Comparison of ENCODE assay signal across 9 cellular contexts in genomic region chr6:7086488-7086887, GRCh38. TPM values are rescaled to one million over a fixed set of nuclear protein-coding genes. Genes with fewer than 3 reads are reported as not detected.
DNase-seq lines count a peak whose midpoint lies in the region; ATAC-seq, FAIRE-seq and TF ChIP-seq lines count a peak whose summit lies in the region.
"Had no signal": no experiment of that assay in that cellular context is flagged by ENCODE, and none has a peak within 500 bp of the region (broad histone marks: within the 10 kb centered on the region; RNA-seq: fewer than 3 reads in every experiment).

No MANE protein-coding gene starts in this region.

- H3K4me2 ChIP-seq in DOHH2 (ENCODE audit: low read length) = peak overlapping the region; percentile 54

- H3K4me1 Mint-ChIP-seq in activated naive CD4-positive, alpha-beta T cell treated with anti-CD3 and anti-CD28 coated beads, Interleukin-2, amount 10 ng/mL, durations not matched to agents 7 days and 5 days = peaks cover 38% of the 10 kb centered on the region

- TF ChIP-seq CTCF in DOHH2 (IDR thresholded peaks at IDR 0.05; ENCODE audit: low read depth, low read length, poor library complexity, severe bottlenecking) (peak; percentile 8), kidney (IDR thresholded peaks at IDR 0.05; ENCODE audit: borderline replicate concordance, extremely low read depth, insufficient read depth) (no peak), foreskin keratinocyte (conservative IDR thresholded peaks at IDR 0.05) (no peak)

- H3K9ac ChIP-seq in kidney (ENCODE audit: low read length in 2 of 2) = peak overlapping the region in 1 of 2 donors; percentile 2

- ATAC-seq in GM21447 (IDR thresholded peaks at IDR 0.05; ENCODE audit: unreplicated experiment) (peak; percentile 63), foreskin keratinocyte (no peak)

- no peaks in the 10 kb centered on the region for H3K9me2 ChIP-seq in DOHH2 (replicated peaks; ENCODE audit: control insufficient read depth, low read length)

- CTCF ChIA-PET in activated naive CD4-positive, alpha-beta T cell treated with anti-CD3 and anti-CD28 coated beads, Interleukin-2, amount 10 ng/mL, durations not matched to agents 7 days and 5 days (lab: Charles Lee) = interaction anchor here (0.9 to 2.0 kb wide), 6 partner anchors 20 to 157 kb away, joined by 3 to 7 read pairs (median 4); no protein-coding TSS in a partner anchor

- no peaks in the 10 kb centered on the region for H3K79me2 ChIP-seq in DOHH2 (ENCODE audit: control insufficient read depth, low read length)

- peak overlapping the region; percentile 68 for H3K4me3 Mint-ChIP-seq in activated naive CD4-positive, alpha-beta T cell treated with anti-CD3 and anti-CD28 coated beads, Interleukin-2, amount 10 ng/mL, durations not matched to agents 7 days and 5 days

- peaks cover 46% of the 10 kb centered on the region for H3K27me3 Mint-ChIP-seq in activated naive CD4-positive, alpha-beta T cell treated with anti-CD3 and anti-CD28 coated beads, Interleukin-2, amount 10 ng/mL, durations not matched to agents 7 days and 5 days

- peaks cover 4% of the 10 kb centered on the region for H3K9me3 Mint-ChIP-seq in activated naive CD4-positive, alpha-beta T cell treated with anti-CD3 and anti-CD28 coated beads, Interleukin-2, amount 10 ng/mL, durations not matched to agents 7 days and 5 days

- H3K27me3 ChIP-seq in DOHH2 (ENCODE audit: control insufficient read depth, low read length) (peaks cover 8% of the 10 kb centered on the region; the same call in 1 of the 2 replicates), foreskin keratinocyte (no peaks in the 10 kb centered on the region)

- intact Hi-C loops in kidney (cut with DNase I) = no loop called here

- no peaks in the 10 kb centered on the region for H3F3A ChIP-seq in DOHH2 (ENCODE audit: control insufficient read depth, insufficient read depth)

- H3K27ac ChIP-seq in DOHH2 (ENCODE audit: low read depth, low read length) (no peak overlapping the region), kidney (ENCODE audit: low read depth in 2 of 2, low read length in 2 of 2) (peak overlapping the region in 1 of 2 donors; percentile 28), foreskin keratinocyte (no peak overlapping the region)

- no peak for FAIRE-seq in kidney (lab: Jason Lieb, UNC)
- FAIRE-seq in HTR-8/SVneo (lab: Jason Lieb, UNC) = no peak

- H3K36me3 ChIP-seq in DOHH2 (ENCODE audit: control insufficient read depth, low read length) = no peaks in the 10 kb centered on the region
- H3K36me3 ChIP-seq in kidney (ENCODE audit: control insufficient read depth in 1 of 2, insufficient read depth in 2 of 2, low read length in 2 of 2) = no peaks in the 10 kb centered on the region

- no peaks in the 10 kb centered on the region for H4K20me1 ChIP-seq in DOHH2 (ENCODE audit: control insufficient read depth, insufficient read depth, low read depth, low read length)

- H3K9me3 ChIP-seq in DOHH2 (ENCODE audit: control insufficient read depth, insufficient read depth, low read length) (no peaks in the 10 kb centered on the region), kidney (ENCODE audit: control insufficient read depth in 1 of 2, low read length in 2 of 2) (no peaks in the 10 kb centered on the region)

- H3K4me3 ChIP-seq in DOHH2 (ENCODE audit: low read length) (peak overlapping the region; percentile 49), kidney (ENCODE audit: low read length in 2 of 2) (peak overlapping the region; percentile 41 to 45)

- peak overlapping the region; percentile 11 for H3K27ac Mint-ChIP-seq in activated naive CD4-positive, alpha-beta T cell treated with anti-CD3 and anti-CD28 coated beads, Interleukin-2, amount 10 ng/mL, durations not matched to agents 7 days and 5 days

- peaks cover 16% of the 10 kb centered on the region for H3K4me1 ChIP-seq in DOHH2 (ENCODE audit: control insufficient read depth, low read length)
- H3K4me1 ChIP-seq in kidney (ENCODE audit: control insufficient read depth in 1 of 2, insufficient read depth in 1 of 2, low read depth in 1 of 2, low read length in 2 of 2) = peaks cover 4 to 5% of the 10 kb centered on the region in 2 donors
- H3K4me1 ChIP-seq in foreskin keratinocyte = no peaks in the 10 kb centered on the region

- DNase-seq in Kasumi-1 (lab: John Stamatoyannopoulos, UW) = peak; percentile 39 to 55
- DNase-seq in activated naive CD4-positive, alpha-beta T cell treated with anti-CD3 and anti-CD28 coated beads, Interleukin-2, amount 10 ng/mL, durations not matched to agents 7 days and 5 days = peak; percentile 61
- DNase-seq in kidney = no peak
- DNase-seq in stimulated activated naive CD4-positive, alpha-beta T cell treated with Interleukin-2 at 50 U/mL for 16 hours (lab: John Stamatoyannopoulos, UW) = peak; percentile 22
- no peak for DNase-seq in HTR-8/SVneo (ENCODE audit: insufficient read length, low spot score)
- DNase-seq in foreskin keratinocyte = no peak

- H3K36me3 Mint-ChIP-seq in activated naive CD4-positive, alpha-beta T cell treated with anti-CD3 and anti-CD28 coated beads, Interleukin-2, amount 10 ng/mL, durations not matched to agents 7 days and 5 days = no peaks in the 10 kb centered on the region

RNA-seq across cellular contexts. Expression of gene RREB1, which starts 21.3 kb away (rescaled TPM):
- 56.5 TPM for total RNA-seq in kidney
- 5.9 TPM for polyA plus RNA-seq in kidney (ENCODE audit: insufficient read depth, low read depth, low replicate concordance)
- total RNA-seq in foreskin keratinocyte = 25.4 and 25.8 TPM in 2 replicates
- polyA plus RNA-seq in foreskin keratinocyte = 2.9 and 3.2 TPM in 2 replicates
- polyA plus RNA-seq: neural cell had no signal

Comparison
In these comparisons a context has a peak if more than half of its experiments do, and no peak if none do; other contexts are left out.
1. DNase-seq: peak in Kasumi-1 (2 of 2), activated naive CD4-positive, alpha-beta T cell treated with anti-CD3 and anti-CD28 coated beads, Interleukin-2, amount 10 ng/mL, durations not matched to agents 7 days and 5 days (single experiment) and stimulated activated naive CD4-positive, alpha-beta T cell treated with Interleukin-2 at 50 U/mL for 16 hours (single experiment); none in kidney (single experiment), HTR-8/SVneo (single experiment) and foreskin keratinocyte (0 of 2).